In the genomic region with DNA sequence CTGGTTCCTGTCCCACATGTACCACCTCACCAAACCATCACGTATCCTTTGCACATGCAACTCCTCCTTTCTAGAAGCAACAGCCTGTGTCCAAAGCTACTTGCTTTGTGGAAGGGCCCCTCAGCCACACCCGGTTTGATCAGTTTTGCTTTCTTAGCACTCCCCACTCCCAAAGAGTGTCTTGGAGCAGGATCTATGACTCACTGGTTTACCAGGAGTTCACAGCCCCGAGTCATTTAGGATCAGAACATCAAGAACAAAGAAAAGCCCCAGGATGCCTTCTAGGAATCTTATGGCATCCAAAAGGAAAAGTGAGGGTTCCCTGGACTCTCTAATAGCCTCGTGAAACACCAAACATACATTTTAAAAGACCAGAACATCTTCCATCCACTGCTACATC, we compare ENCODE assay signal across 2 cellular contexts.
TF ChIP-seq lines count a peak whose summit lies in the region.

No MANE protein-coding gene starts in this region.

TF ChIP-seq in A549, 52 proteins besides CTCF, POLR2A, EP300 and RAD21 (continued from another document):
- TF ChIP-seq, protein P1, sequence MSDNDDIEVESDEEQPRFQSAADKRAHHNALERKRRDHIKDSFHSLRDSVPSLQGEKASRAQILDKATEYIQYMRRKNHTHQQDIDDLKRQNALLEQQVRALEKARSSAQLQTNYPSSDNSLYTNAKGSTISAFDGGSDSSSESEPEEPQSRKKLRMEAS (IDR thresholded peaks at IDR 0.05): no peak
- TF ChIP-seq, protein P2, sequence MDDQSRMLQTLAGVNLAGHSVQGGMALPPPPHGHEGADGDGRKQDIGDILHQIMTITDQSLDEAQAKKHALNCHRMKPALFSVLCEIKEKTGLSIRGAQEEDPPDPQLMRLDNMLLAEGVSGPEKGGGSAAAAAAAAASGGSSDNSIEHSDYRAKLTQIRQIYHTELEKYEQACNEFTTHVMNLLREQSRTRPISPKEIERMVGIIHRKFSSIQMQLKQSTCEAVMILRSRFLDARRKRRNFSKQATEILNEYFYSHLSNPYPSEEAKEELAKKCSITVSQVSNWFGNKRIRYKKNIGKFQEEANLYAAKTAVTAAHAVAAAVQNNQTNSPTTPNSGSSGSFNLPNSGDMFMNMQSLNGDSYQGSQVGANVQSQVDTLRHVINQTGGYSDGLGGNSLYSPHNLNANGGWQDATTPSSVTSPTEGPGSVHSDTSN (IDR thresholded peaks at IDR 0.05): no peak
- TF ChIP-seq CBX8 (IDR thresholded peaks at IDR 0.05): no peak
TF ChIP-seq in A549: peak in this region for 0.

TF ChIP-seq in IMR-90, 13 proteins besides CTCF, POLR2A, EP300 and RAD21:
- TF ChIP-seq RCOR1 (IDR thresholded peaks at IDR 0.05; ENCODE audit: insufficient replicate concordance, low read length) (no peak), RFX5 (IDR thresholded peaks at IDR 0.05; ENCODE audit: low read depth, low read length) (no peak), MAFK (IDR thresholded peaks at IDR 0.05; ENCODE audit: low read depth, low read length) (no peak), SMC3 (IDR thresholded peaks at IDR 0.05; ENCODE audit: low read depth, low read length) (no peak), MAZ (IDR thresholded peaks at IDR 0.05; ENCODE audit: borderline replicate concordance, low read depth, low read length) (no peak), CHD1 (IDR thresholded peaks at IDR 0.05; ENCODE audit: low read depth, low read length) (no peak), BHLHE40 (IDR thresholded peaks at IDR 0.05; ENCODE audit: low read depth, low read length) (no peak), NFE2L2 (IDR thresholded peaks at IDR 0.05; ENCODE audit: low read depth, low read length) (no peak)
- TF ChIP-seq, protein P3, sequence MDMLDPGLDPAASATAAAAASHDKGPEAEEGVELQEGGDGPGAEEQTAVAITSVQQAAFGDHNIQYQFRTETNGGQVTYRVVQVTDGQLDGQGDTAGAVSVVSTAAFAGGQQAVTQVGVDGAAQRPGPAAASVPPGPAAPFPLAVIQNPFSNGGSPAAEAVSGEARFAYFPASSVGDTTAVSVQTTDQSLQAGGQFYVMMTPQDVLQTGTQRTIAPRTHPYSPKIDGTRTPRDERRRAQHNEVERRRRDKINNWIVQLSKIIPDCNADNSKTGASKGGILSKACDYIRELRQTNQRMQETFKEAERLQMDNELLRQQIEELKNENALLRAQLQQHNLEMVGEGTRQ (IDR thresholded peaks at IDR 0.05; ENCODE audit: low read depth, low read length): no peak
- TF ChIP-seq, protein P4, sequence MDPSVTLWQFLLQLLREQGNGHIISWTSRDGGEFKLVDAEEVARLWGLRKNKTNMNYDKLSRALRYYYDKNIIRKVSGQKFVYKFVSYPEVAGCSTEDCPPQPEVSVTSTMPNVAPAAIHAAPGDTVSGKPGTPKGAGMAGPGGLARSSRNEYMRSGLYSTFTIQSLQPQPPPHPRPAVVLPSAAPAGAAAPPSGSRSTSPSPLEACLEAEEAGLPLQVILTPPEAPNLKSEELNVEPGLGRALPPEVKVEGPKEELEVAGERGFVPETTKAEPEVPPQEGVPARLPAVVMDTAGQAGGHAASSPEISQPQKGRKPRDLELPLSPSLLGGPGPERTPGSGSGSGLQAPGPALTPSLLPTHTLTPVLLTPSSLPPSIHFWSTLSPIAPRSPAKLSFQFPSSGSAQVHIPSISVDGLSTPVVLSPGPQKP (IDR thresholded peaks at IDR 0.05; ENCODE audit: borderline replicate concordance, low read depth, low read length): no peak
